Comparison of ENCODE assay signal across 19 cellular contexts in genomic region chr17:80796430-80796861, GRCh38.
A peak's percentile ranks its signal among the peaks of the same experiment; 100 is the strongest.
DNase-seq lines count a peak whose midpoint lies in the region; TF ChIP-seq lines count a peak whose summit lies in the region.
"Had no signal": no experiment of that assay in that cellular context is flagged by ENCODE, and none has a peak within 500 bp of the region (broad histone marks: within the 10 kb centered on the region; RNA-seq: fewer than 3 reads in every experiment).

No MANE protein-coding gene starts in this region.

- no peak overlapping the region for H3K4me3 Mint-ChIP-seq in T-helper 1 cell treated with Interleukin-12 subunit alpha and Interleukin-12 subunit beta and Interleukin-4 antibody, amounts not matched to agents 30 μg/mL and 1 μg/mL, for 36 hours
- H3K4me3 Mint-ChIP-seq: B cell; central memory CD8-positive, alpha-beta T cell; IgD-negative memory B cell had no signal

- H3K36me3 ChIP-seq in brain microvascular endothelial cell (replicated peaks), result no peaks in the 10 kb centered on the region
- H3K36me3 ChIP-seq: uterus had no signal

- no peak for TF ChIP-seq CTCF in brain microvascular endothelial cell (IDR thresholded peaks at IDR 0.05; ENCODE audit: low read depth, low read length, missing control alignments)

- no peak overlapping the region for H3K4me3 ChIP-seq in brain microvascular endothelial cell (ENCODE audit: low read depth, low read length)
- H3K4me3 ChIP-seq: lung, uterus had no signal

- DNase-seq in T-helper 1 cell (no peak), mesenteric fat pad (ENCODE audit: low spot score) (peak; percentile 28), islet precursor cell (no peak), brain microvascular endothelial cell (no peak)
- peak; percentile 44 for DNase-seq in stimulated activated CD4-positive, alpha-beta T cell treated with anti-CD3 and anti-CD28 coated beads, Interleukin-1b, Interleukin-23, amount 100 ng/mL, for 48 hours
- no peak for DNase-seq in stimulated activated CD4-positive, alpha-beta T cell treated with anti-CD3 and anti-CD28 coated beads, Interleukin-4, amount 100 ng/mL, for 4 hours
- DNase-seq: activated CD4-positive, CD25-positive, alpha-beta regulatory T cell treated with anti-CD3 and anti-CD28 coated beads, Interleukin-2, amount 50 U/mL, for 72 hours; foreskin keratinocyte; GOT3; MM.1S; NCI-H1436 treated with DMSO at 0.1 percent for 48 hours; uterus had no signal

- H3K9me3 Mint-ChIP-seq in T-helper 1 cell treated with Interleukin-12 subunit alpha and Interleukin-12 subunit beta and Interleukin-4 antibody, amounts not matched to agents 30 μg/mL and 1 μg/mL, for 36 hours, result no peaks in the 10 kb centered on the region
- H3K9me3 Mint-ChIP-seq: central memory CD8-positive, alpha-beta T cell; IgD-negative memory B cell had no signal

- no peaks in the 10 kb centered on the region for H3K27me3 ChIP-seq in brain microvascular endothelial cell (replicated peaks)
- H3K27me3 ChIP-seq: foreskin keratinocyte, uterus had no signal

- peaks cover 36% of the 10 kb centered on the region for H3K36me3 Mint-ChIP-seq in T-helper 1 cell treated with Interleukin-12 subunit alpha and Interleukin-12 subunit beta and Interleukin-4 antibody, amounts not matched to agents 30 μg/mL and 1 μg/mL, for 36 hours (ENCODE audit: low read depth)

- H3K4me1 Mint-ChIP-seq in T-helper 1 cell treated with Interleukin-12 subunit alpha and Interleukin-12 subunit beta and Interleukin-4 antibody, amounts not matched to agents 30 μg/mL and 1 μg/mL, for 36 hours (ENCODE audit: low read depth), result peaks cover 30% of the 10 kb centered on the region

- H3K27me3 Mint-ChIP-seq in T-helper 1 cell treated with Interleukin-12 subunit alpha and Interleukin-12 subunit beta and Interleukin-4 antibody, amounts not matched to agents 30 μg/mL and 1 μg/mL, for 36 hours (ENCODE audit: low read depth), result no peaks in the 10 kb centered on the region
- H3K27me3 Mint-ChIP-seq: B cell; central memory CD8-positive, alpha-beta T cell; IgD-negative memory B cell had no signal

- H3K27ac ChIP-seq in temporal lobe (ENCODE audit: low read depth, low read length) (peak overlapping the region; percentile 30), brain microvascular endothelial cell (no peak overlapping the region)
- H3K27ac ChIP-seq: 22Rv1, foreskin keratinocyte had no signal

- in situ Hi-C loops in brain microvascular endothelial cell (cut with HindIII; ENCODE audit: low pct_ligation_motif_present, low sequenced_read_pairs), result no loop called here

- peak overlapping the region; percentile 55 for H3K27ac Mint-ChIP-seq in T-helper 1 cell treated with Interleukin-12 subunit alpha and Interleukin-12 subunit beta and Interleukin-4 antibody, amounts not matched to agents 30 μg/mL and 1 μg/mL, for 36 hours
- H3K27ac Mint-ChIP-seq: B cell, IgD-negative memory B cell had no signal

Comparison
In these comparisons a context has a peak if more than half of its experiments do, and no peak if none do; other contexts are left out.
1. DNase-seq: peak in stimulated activated CD4-positive, alpha-beta T cell treated with anti-CD3 and anti-CD28 coated beads, Interleukin-1b, Interleukin-23, amount 100 ng/mL, for 48 hours (single experiment) and mesenteric fat pad (single experiment); none in T-helper 1 cell (0 of 5), stimulated activated CD4-positive, alpha-beta T cell treated with anti-CD3 and anti-CD28 coated beads, Interleukin-4, amount 100 ng/mL, for 4 hours (0 of 2), islet precursor cell (single experiment) and brain microvascular endothelial cell (single experiment).